In the genomic region with DNA sequence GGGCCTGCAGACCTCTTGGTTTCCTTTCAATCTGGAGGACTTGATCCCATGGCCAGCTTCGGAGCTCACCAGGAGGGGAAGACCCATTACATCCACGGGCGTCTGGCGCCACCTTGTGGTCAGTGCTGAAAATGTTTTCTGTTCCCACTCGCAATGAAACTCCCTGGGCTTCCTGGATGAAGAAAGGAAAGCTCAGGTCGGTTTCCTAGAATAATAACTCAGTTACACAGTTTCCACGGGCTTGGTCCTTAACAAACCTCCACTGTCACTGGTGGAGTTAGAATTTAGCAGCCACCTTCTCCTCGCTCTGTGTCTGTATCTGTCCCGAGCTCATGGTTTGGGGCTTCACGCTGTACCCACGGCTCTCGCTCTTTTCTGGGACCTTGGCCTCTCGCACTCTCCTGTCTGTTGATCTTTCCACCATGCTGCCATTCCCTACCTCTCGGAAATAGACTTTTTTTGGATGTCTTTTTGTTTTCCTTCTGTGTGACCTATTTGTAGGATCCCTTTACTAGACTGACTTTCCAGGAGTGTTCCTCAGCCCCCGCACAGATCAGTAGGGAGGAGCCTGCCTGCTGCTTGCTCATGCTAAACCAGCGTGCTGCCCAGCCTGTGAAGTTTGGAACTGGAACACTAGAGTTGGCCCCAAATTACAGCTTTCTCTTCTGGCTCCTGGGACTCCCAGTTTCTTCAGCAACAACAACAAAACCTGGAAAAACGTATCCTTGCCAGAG, we compare ENCODE assay signal across 8 cellular contexts. TPM values are rescaled to one million over a fixed set of nuclear protein-coding genes. Genes with fewer than 3 reads are reported as not detected.
A peak's percentile ranks its signal among the peaks of the same experiment; 100 is the strongest.
DNase-seq lines count a peak whose midpoint lies in the region; ATAC-seq and TF ChIP-seq lines count a peak whose summit lies in the region.

No MANE protein-coding gene starts in this region.

- H3K4me3 ChIP-seq in parathyroid adenoma (ENCODE audit: low read depth, low read length) (peak overlapping the region; percentile 21), tibial artery (peak overlapping the region; percentile 47 to 60)

- H3K4me1 Mint-ChIP-seq in activated naive CD8-positive, alpha-beta T cell (ENCODE audit: low read depth), result peaks cover 5% of the 10 kb centered on the region

- DNase-seq in GDM1 (lab: John Stamatoyannopoulos, UW), result peak; percentile 69
- DNase-seq in NCI-H1105 treated with DMSO at 0.1 percent for 48 hours (lab: John Stamatoyannopoulos, UW), result peak; percentile 84
- DNase-seq in SKM-1 treated with dmso at 0.1 percent for 144 hours (lab: John Stamatoyannopoulos, UW; ENCODE audit: unreplicated experiment), result peak; percentile 78
- peak; percentile 93 for DNase-seq in Right ventricle myocardium inferior (ENCODE audit: missing footprints)
- DNase-seq in tibial artery, result peak; percentile 93 to 94

- peak overlapping the region; percentile 43 for H3K4me2 ChIP-seq in parathyroid adenoma (ENCODE audit: low read length)

- H3K36me3 ChIP-seq in parathyroid adenoma (ENCODE audit: control insufficient read depth, insufficient read depth, low read length), result no peaks in the 10 kb centered on the region
- no peaks in the 10 kb centered on the region for H3K36me3 ChIP-seq in tibial artery

- H3K9me3 ChIP-seq in parathyroid adenoma (ENCODE audit: control insufficient read depth, low read length) (no peaks in the 10 kb centered on the region), tibial artery (no peaks in the 10 kb centered on the region)

- TF ChIP-seq CTCF in parathyroid adenoma (IDR thresholded peaks at IDR 0.05) (peak; percentile 91), tibial artery (IDR thresholded peaks at IDR 0.05) (peak; percentile 85 to 96)

- H3K79me2 ChIP-seq in parathyroid adenoma, result no peaks in the 10 kb centered on the region

- no peak overlapping the region for H3K27ac Mint-ChIP-seq in activated naive CD8-positive, alpha-beta T cell

- H2AFZ ChIP-seq in parathyroid adenoma, result peak overlapping the region; percentile 68

- peak overlapping the region; percentile 71 for H3K4me3 Mint-ChIP-seq in activated naive CD8-positive, alpha-beta T cell

- H3K27me3 Mint-ChIP-seq in activated naive CD8-positive, alpha-beta T cell, result no peaks in the 10 kb centered on the region

- H3K4me1 ChIP-seq in parathyroid adenoma (no peaks in the 10 kb centered on the region), tibial artery (peaks cover 0 to 8% (median 4%) of the 10 kb centered on the region in 4 donors)

- ATAC-seq in HG02610 (IDR thresholded peaks at IDR 0.05; ENCODE audit: unreplicated experiment) (peak; percentile 77), Right ventricle myocardium inferior (peak; percentile 95)

- H3K27me3 ChIP-seq in parathyroid adenoma (ENCODE audit: control insufficient read depth, insufficient read depth, low read length), result no peaks in the 10 kb centered on the region
- H3K27me3 ChIP-seq in tibial artery, result no peaks in the 10 kb centered on the region

- no peak overlapping the region for H3K27ac ChIP-seq in parathyroid adenoma
- peak overlapping the region; percentile 80 to 81 for H3K27ac ChIP-seq in tibial artery

- no peak overlapping the region for H3K9ac ChIP-seq in parathyroid adenoma

- intact Hi-C loops in Right ventricle myocardium inferior (cut with DNase I), result loop anchor here (1.0 to 5.0 kb wide), 4 partner anchors 197 to 937 kb away; partner anchors contain the start of genes SLC35G2 and STAG1
- intact Hi-C loops in tibial artery (cut with DNase I; ENCODE audit: low total_unique reads), result loop anchor here (5.0 to 10.0 kb wide), 4 partner anchors 149 to 942 kb away; partner anchors contain the start of gene NCK1

- H3K36me3 Mint-ChIP-seq in activated naive CD8-positive, alpha-beta T cell, result peaks cover 2% of the 10 kb centered on the region

- no peaks in the 10 kb centered on the region for H3K9me3 Mint-ChIP-seq in activated naive CD8-positive, alpha-beta T cell (ENCODE audit: low read depth)

RNA-seq across cellular contexts. Expression of gene IL20RB, which starts 56.3 kb away (rescaled TPM):
- 0.43 TPM for total RNA-seq in Right ventricle myocardium inferior
